Comparison of ENCODE assay signal across 21 cellular contexts in genomic region chr1:156615946-156616345, GRCh38. TPM values are rescaled to one million over a fixed set of nuclear protein-coding genes. Genes with fewer than 3 reads are reported as not detected.
DNase-seq lines count a peak whose midpoint lies in the region; ATAC-seq, FAIRE-seq and TF ChIP-seq lines count a peak whose summit lies in the region.
"Had no signal": no experiment of that assay in that cellular context is flagged by ENCODE, and none has a peak within 500 bp of the region (broad histone marks: within the 10 kb centered on the region; RNA-seq: fewer than 3 reads in every experiment).

No MANE protein-coding gene starts in this region.

- FAIRE-seq in astrocyte (lab: Jason Lieb, UNC): no peak
- FAIRE-seq: urothelium cell line had no signal

- TF ChIP-seq POLR2A in gastrocnemius medialis (IDR thresholded peaks at IDR 0.05): no peak

- DNase-seq in astrocyte (ENCODE audit: low read depth) (no peak), right cardiac atrium (no peak), gastrocnemius medialis (no peak), NCI-H345 (lab: John Stamatoyannopoulos, UW) (no peak), left colon (no peak)
- DNase-seq in CD8-positive, alpha-beta T cell: no peak
- DNase-seq: activated CD4-positive, CD25-positive, alpha-beta regulatory T cell; activated naive CD4-positive, alpha-beta T cell; effector CD8-positive, alpha-beta T cell; foreskin keratinocyte; H9; KBM-7; mucosa of descending colon; NCI-H1694; stimulated activated CD4-positive, alpha-beta T cell treated with anti-CD3 and anti-CD28 coated beads, Interleukin-2, amount 100 ng/mL, for 24 hours; T-helper 1 cell had no signal

- H3K4me1 Mint-ChIP-seq in astrocyte (ENCODE audit: low read depth, unreplicated experiment): peaks cover 11% of the 10 kb centered on the region
- no peaks in the 10 kb centered on the region for H3K4me1 Mint-ChIP-seq in CD8-positive, alpha-beta T cell (ENCODE audit: low read depth)

- CTCF ChIA-PET in CD8-positive, alpha-beta T cell (lab: Charles Lee): no interaction called here

- H3K36me3 ChIP-seq in ACC112 (ENCODE audit: insufficient read depth, low read length) (no peaks in the 10 kb centered on the region), astrocyte (ENCODE audit: insufficient read depth, low read length) (no peaks in the 10 kb centered on the region), gastrocnemius medialis (no peaks in the 10 kb centered on the region)
- no peaks in the 10 kb centered on the region for H3K36me3 ChIP-seq in CD8-positive, alpha-beta T cell (ENCODE audit: insufficient read depth, low read length)
- H3K36me3 ChIP-seq: brain microvascular endothelial cell had no signal

- TF ChIP-seq CTCF in astrocyte (IDR thresholded peaks at IDR 0.05; ENCODE audit: insufficient read depth, low read depth, low read length) (no peak), gastrocnemius medialis (IDR thresholded peaks at IDR 0.05 in 4 of 5, conservative IDR thresholded peaks at IDR 0.05 in 1 of 5) (no peak)
- TF ChIP-seq CTCF in CD8-positive, alpha-beta T cell (IDR thresholded peaks at IDR 0.05): no peak

- H3K4me3 Mint-ChIP-seq in astrocyte (ENCODE audit: unreplicated experiment): no peak overlapping the region
- H3K4me3 Mint-ChIP-seq in CD8-positive, alpha-beta T cell: no peak overlapping the region
- H3K4me3 Mint-ChIP-seq: H9 had no signal

- in situ Hi-C loops in gastrocnemius medialis (cut with MboI; ENCODE audit: low sequenced_read_pairs in 4 of 4): loop anchor here in 1 of 4 donors (10.0 kb wide), 1 partner anchor 231 kb away; no protein-coding TSS in a partner anchor

- peak overlapping the region; percentile 34 for H3K27ac Mint-ChIP-seq in astrocyte (ENCODE audit: unreplicated experiment)
- H3K27ac Mint-ChIP-seq in CD8-positive, alpha-beta T cell: no peak overlapping the region
- H3K27ac Mint-ChIP-seq: H9 had no signal

- no peak overlapping the region for H3K9ac ChIP-seq in astrocyte (ENCODE audit: low read length)

- H3K9me3 ChIP-seq in astrocyte (ENCODE audit: insufficient read depth, low read depth, low read length) (no peaks in the 10 kb centered on the region), right cardiac atrium (ENCODE audit: control insufficient read depth, low read length) (no peaks in the 10 kb centered on the region), gastrocnemius medialis (no peaks in the 10 kb centered on the region)
- H3K9me3 ChIP-seq in CD8-positive, alpha-beta T cell (ENCODE audit: low read length): no peaks in the 10 kb centered on the region
- H3K9me3 ChIP-seq: mucosa of descending colon had no signal

- no peak overlapping the region for H3K27ac ChIP-seq in ACC112 (ENCODE audit: low read depth, low read length)
- H3K27ac ChIP-seq in astrocyte (ENCODE audit: low read depth, low read length): no peak overlapping the region
- H3K27ac ChIP-seq in right cardiac atrium (ENCODE audit: low read length): peak overlapping the region; percentile 94
- H3K27ac ChIP-seq in gastrocnemius medialis: peak overlapping the region; percentile 45 to 66 (median 56)
- H3K27ac ChIP-seq in CD8-positive, alpha-beta T cell (ENCODE audit: low read depth, low read length): no peak overlapping the region
- H3K27ac ChIP-seq: brain microvascular endothelial cell, foreskin keratinocyte had no signal

- no peaks in the 10 kb centered on the region for H3K36me3 Mint-ChIP-seq in astrocyte (ENCODE audit: low read depth, unreplicated experiment)
- no peaks in the 10 kb centered on the region for H3K36me3 Mint-ChIP-seq in CD8-positive, alpha-beta T cell

- ATAC-seq in right cardiac atrium (peak; percentile 18 to 21), gastrocnemius medialis (no peak), HG03108 (IDR thresholded peaks at IDR 0.05; ENCODE audit: unreplicated experiment) (no peak), left colon (no peak)
- no peak for ATAC-seq in CD8-positive, alpha-beta T cell

- H3K4me3 ChIP-seq in ACC112 (ENCODE audit: low read depth, low read length) (peak overlapping the region; percentile 58), astrocyte (ENCODE audit: insufficient read depth, low read depth, low read length) (no peak overlapping the region), right cardiac atrium (ENCODE audit: low read length) (no peak overlapping the region), gastrocnemius medialis (no peak overlapping the region)
- no peak overlapping the region for H3K4me3 ChIP-seq in CD8-positive, alpha-beta T cell (ENCODE audit: low read depth, low read length)
- H3K4me3 ChIP-seq: mucosa of descending colon had no signal

- POLR2A ChIA-PET in CD8-positive, alpha-beta T cell (lab: Charles Lee): interaction anchor here (0.5 kb wide), 1 partner anchor 305 kb away, joined by 3 read pairs; no protein-coding TSS in a partner anchor

- H3K27me3 ChIP-seq in ACC112 (ENCODE audit: insufficient read depth, low read length) (peaks cover 26% of the 10 kb centered on the region), astrocyte (ENCODE audit: insufficient read depth, low read length) (peaks cover 41% of the 10 kb centered on the region), right cardiac atrium (ENCODE audit: control insufficient read depth, insufficient read depth) (no peaks in the 10 kb centered on the region), gastrocnemius medialis (peaks cover 8 to 11% (median 10%) of the 10 kb centered on the region in 3 donors)
- no peaks in the 10 kb centered on the region for H3K27me3 ChIP-seq in CD8-positive, alpha-beta T cell (ENCODE audit: insufficient read depth, low read length)

- intact Hi-C loops in right cardiac atrium (cut with DNase I) (loop anchor here in 1 of 4 donors (10.0 kb wide), 1 partner anchor 231 kb away; no protein-coding TSS in a partner anchor), gastrocnemius medialis (cut with DNase I; ENCODE audit: low total_unique reads) (no loop called here), left colon (cut with DNase I, micrococcal nuclease) (no loop called here)
- intact Hi-C loops in CD8-positive, alpha-beta T cell (cut with DNase I, micrococcal nuclease): no loop called here

- H3K4me1 ChIP-seq in ACC112 (ENCODE audit: control insufficient read depth, insufficient read depth, low read length, unreplicated experiment): peaks cover 12% of the 10 kb centered on the region
- H3K4me1 ChIP-seq in astrocyte (ENCODE audit: insufficient read depth, low read length): no peaks in the 10 kb centered on the region
- peaks cover 4% of the 10 kb centered on the region for H3K4me1 ChIP-seq in right cardiac atrium (ENCODE audit: control insufficient read depth, insufficient read depth, low read length)
- H3K4me1 ChIP-seq in gastrocnemius medialis: peaks cover 0 to 7% of the 10 kb centered on the region in 2 donors
- no peaks in the 10 kb centered on the region for H3K4me1 ChIP-seq in CD8-positive, alpha-beta T cell (ENCODE audit: insufficient read depth, low read length)
- H3K4me1 ChIP-seq: foreskin keratinocyte had no signal

- peaks cover 27% of the 10 kb centered on the region for H3K27me3 Mint-ChIP-seq in astrocyte (ENCODE audit: low read depth, unreplicated experiment)
- peaks cover 42% of the 10 kb centered on the region for H3K27me3 Mint-ChIP-seq in CD8-positive, alpha-beta T cell (ENCODE audit: low read depth)

- H3K9me3 Mint-ChIP-seq in astrocyte (ENCODE audit: unreplicated experiment): no peaks in the 10 kb centered on the region
- H3K9me3 Mint-ChIP-seq in CD8-positive, alpha-beta T cell: no peaks in the 10 kb centered on the region
- H3K9me3 Mint-ChIP-seq: H9 had no signal

- H3K4me2 ChIP-seq in astrocyte (ENCODE audit: low read length): peak overlapping the region; percentile 44

- no peaks in the 10 kb centered on the region for H4K20me1 ChIP-seq in astrocyte (ENCODE audit: insufficient read depth, low read length)

- WGBS in right cardiac atrium: 7% methylated on average over 4 of the region's 4 CpGs

- H3K79me2 ChIP-seq in ACC112 (ENCODE audit: control insufficient read depth, insufficient read depth, low read length, unreplicated experiment): no peaks in the 10 kb centered on the region
- H3K79me2 ChIP-seq in astrocyte (ENCODE audit: insufficient read depth, low read length): no peaks in the 10 kb centered on the region

- H2AFZ ChIP-seq in ACC112 (ENCODE audit: low read length, unreplicated experiment) (peak overlapping the region; percentile 30), astrocyte (ENCODE audit: low read depth, low read length) (peak overlapping the region; percentile 13)

RNA-seq across cellular contexts. Expression of gene HAPLN2, which starts 3.3 kb away (rescaled TPM):
- total RNA-seq in astrocyte (not detected in 2 replicates), right cardiac atrium (1 to 10 TPM in 2 of 4 donors, under 1 TPM in 2; 0.53 to 1.2 (median 1.1) TPM), gastrocnemius medialis (1 to 10 TPM in 3 of 4 donors, under 1 TPM in 1; 0.53 to 6.0 (median 3.0) TPM), left colon (not detected)
- polyA plus RNA-seq in right cardiac atrium: 2.0 TPM
- total RNA-seq in CD8-positive, alpha-beta T cell: under 1 TPM; 0.24 to 0.39 TPM
- total RNA-seq: foreskin keratinocyte had no signal
- polyA plus RNA-seq: foreskin keratinocyte had no signal

RNA-seq across cellular contexts. Expression of gene GPATCH4, which starts 14.7 kb away (rescaled TPM):
- total RNA-seq in astrocyte: 20.6 and 22.8 TPM in 2 replicates
- total RNA-seq in right cardiac atrium: 10 to 100 TPM; 13.4 to 21.6 (median 14.5) TPM
- 14.7 TPM for polyA plus RNA-seq in right cardiac atrium
- total RNA-seq in gastrocnemius medialis: 100 to 1,000 TPM in 1 of 4 donors, 10 to 100 TPM in 3; 35.6 to 103 (median 47.6) TPM
- total RNA-seq in CD8-positive, alpha-beta T cell: 10 to 100 TPM; 46.4 to 46.7 TPM
- total RNA-seq in left colon: 10 to 100 TPM; 13.8 to 20.1 TPM

RNA-seq across cellular contexts. Expression of gene NAXE, which starts 24.4 kb away (rescaled TPM):
- total RNA-seq in astrocyte (48.5 and 51.1 TPM in 2 replicates), right cardiac atrium (100 to 1,000 TPM in 1 of 4 donors, 10 to 100 TPM in 3; 95.0 to 111 (median 98.9) TPM), gastrocnemius medialis (10 to 100 TPM; 34.4 to 66.7 (median 46.0) TPM), left colon (10 to 100 TPM; 78.0 to 87.7 TPM)
- 131 TPM for polyA plus RNA-seq in right cardiac atrium
- total RNA-seq in CD8-positive, alpha-beta T cell: 10 to 100 TPM; 18.4 TPM

RNA-seq across cellular contexts. Expression of gene BCAN, which starts 26.0 kb away (rescaled TPM):
- total RNA-seq in astrocyte (0.29 and 0.41 TPM in 2 replicates), right cardiac atrium (under 1 TPM in 2 of 4 donors, not detected in 2; 0.23 to 0.29 TPM), gastrocnemius medialis (under 1 TPM in 2 of 4 donors, not detected in 2; 0.26 to 0.29 TPM), left colon (not detected)
- polyA plus RNA-seq in right cardiac atrium: 0.20 TPM
- not detected for total RNA-seq in CD8-positive, alpha-beta T cell
- total RNA-seq: foreskin keratinocyte had no signal
- polyA plus RNA-seq: foreskin keratinocyte had no signal

RNA-seq across cellular contexts. Expression of gene TTC24, which starts 36.4 kb away (rescaled TPM):
- total RNA-seq in astrocyte (not detected in 2 replicates), right cardiac atrium (not detected), gastrocnemius medialis (1 to 10 TPM in 1 of 4 donors, not detected in 3; 3.6 TPM), left colon (under 1 TPM in 1 of 2 donors, not detected in 1; 0.28 TPM)
- not detected for polyA plus RNA-seq in right cardiac atrium
- 10 to 100 TPM; 21.3 to 21.5 TPM for total RNA-seq in CD8-positive, alpha-beta T cell
- total RNA-seq: foreskin keratinocyte, posterior vena cava had no signal
- polyA plus RNA-seq: foreskin keratinocyte had no signal

Comparison
In these comparisons a context has a peak if more than half of its experiments do, and no peak if none do; other contexts are left out.
1. H3K27ac ChIP-seq: peak in right cardiac atrium (single experiment) and gastrocnemius medialis (4 of 4); none in ACC112 (single experiment), astrocyte (single experiment) and CD8-positive, alpha-beta T cell (single experiment).
2. ATAC-seq: peak in right cardiac atrium (2 of 2); none in gastrocnemius medialis (0 of 2), CD8-positive, alpha-beta T cell (single experiment), HG03108 (single experiment) and left colon (single experiment).